ENCODE assay signal across 16 cellular contexts in the genomic region with DNA sequence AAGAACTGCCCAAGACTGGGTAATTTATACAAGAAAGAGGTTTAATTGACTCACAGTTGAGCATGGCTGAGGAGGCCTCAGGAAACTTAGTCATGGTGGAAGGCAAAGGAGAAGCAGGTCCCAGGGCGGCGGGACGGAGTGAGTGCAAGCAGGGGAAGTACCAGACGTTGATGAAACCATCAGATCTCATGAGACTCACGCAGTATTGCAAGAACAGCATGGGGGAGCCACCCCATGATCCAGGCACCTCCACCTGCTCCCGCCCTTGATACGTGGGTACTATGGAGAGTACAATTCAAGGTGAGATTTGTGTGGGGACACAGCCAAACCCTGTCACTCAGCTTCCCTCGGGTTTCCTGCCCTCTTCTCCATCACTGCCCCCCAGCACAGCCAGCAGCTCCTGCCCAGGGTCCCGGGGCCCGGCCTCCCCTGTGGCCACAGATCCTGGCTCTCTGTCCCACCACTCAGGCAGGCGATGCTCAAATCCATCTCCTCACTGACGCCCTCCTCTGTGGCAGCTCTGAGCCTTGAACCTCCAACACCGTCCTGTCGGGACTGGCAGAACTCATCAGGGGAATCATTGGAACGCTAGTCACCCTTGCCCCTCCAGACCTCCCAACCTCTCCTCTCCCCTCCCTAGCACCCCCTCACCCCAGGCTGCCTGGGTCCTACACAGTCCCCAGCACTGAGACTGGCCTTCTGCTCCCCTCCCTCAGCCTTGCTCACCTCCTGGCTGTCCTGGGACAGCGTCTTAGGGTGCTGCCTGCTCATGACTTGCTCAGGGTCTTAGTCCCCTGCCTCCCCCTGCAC. TPM values are rescaled to one million over a fixed set of nuclear protein-coding genes. Genes with fewer than 3 reads are reported as not detected.
DNase-seq lines count a peak whose midpoint lies in the region; ATAC-seq and TF ChIP-seq lines count a peak whose summit lies in the region.
"Had no signal": no experiment of that assay in that cellular context is flagged by ENCODE, and none has a peak within 500 bp of the region (broad histone marks: within the 10 kb centered on the region; RNA-seq: fewer than 3 reads in every experiment).

No MANE protein-coding gene starts in this region.

- ATAC-seq in natural killer cell = peak in 1 of 3 donors; percentile 35
- ATAC-seq: A549; foreskin keratinocyte; naive thymus-derived CD8-positive, alpha-beta T cell had no signal

- H3K36me3 Mint-ChIP-seq in T-helper 2 cell treated with Interferon-gamma antibody and Interleukin-4, amounts not matched to agents 5 μg/mL and 100 μg/mL, for 36 hours (ENCODE audit: low read depth) = no peaks in the 10 kb centered on the region
- H3K36me3 Mint-ChIP-seq in CD14-positive monocyte = peaks cover 0 to 7% of the 10 kb centered on the region in 2 donors
- no peaks in the 10 kb centered on the region for H3K36me3 Mint-ChIP-seq in activated T-cell treated with anti-CD3 and anti-CD28 coated beads, Interleukin-2, amount 50 U/mL, for 24 hours (ENCODE audit: low read depth)
- H3K36me3 Mint-ChIP-seq in natural killer cell = no peaks in the 10 kb centered on the region
- H3K36me3 Mint-ChIP-seq: immature natural killer cell had no signal

- no peaks in the 10 kb centered on the region for H3K4me1 Mint-ChIP-seq in T-helper 2 cell treated with Interferon-gamma antibody and Interleukin-4, amounts not matched to agents 5 μg/mL and 100 μg/mL, for 36 hours (ENCODE audit: low read depth)
- H3K4me1 Mint-ChIP-seq in CD14-positive monocyte (peaks cover 21% of the 10 kb centered on the region), natural killer cell (no peaks in the 10 kb centered on the region)
- peaks cover 7% of the 10 kb centered on the region for H3K4me1 Mint-ChIP-seq in activated T-cell treated with anti-CD3 and anti-CD28 coated beads, Interleukin-2, amount 50 U/mL, for 24 hours (ENCODE audit: low read depth)

- intact Hi-C loops in CD14-positive monocyte (cut with micrococcal nuclease) (no loop called here), natural killer cell (cut with micrococcal nuclease) (no loop called here)

- DNase-seq in T-helper 2 cell treated with Interferon-gamma antibody and Interleukin-4, amounts not matched to agents 5 μg/mL and 100 μg/mL, for 36 hours (ENCODE audit: low spot score) = peak; percentile 18
- DNase-seq in T-helper 2 cell (no peak), CD14-positive monocyte (ENCODE audit: low spot score) (peak; percentile 90), natural killer cell (peak; percentile 10), RPMI8226 (no peak), NCI-H510A treated with DMSO at 0.1 percent for 48 hours (lab: John Stamatoyannopoulos, UW) (no peak), C1 segment of cervical spinal cord (lab: John Stamatoyannopoulos, UW) (no peak)
- DNase-seq in activated T-cell treated with anti-CD3 and anti-CD28 coated beads, Interleukin-2, amount 50 U/mL, for 24 hours = peak; percentile 35
- DNase-seq: effector CD8-positive, alpha-beta T cell; foreskin keratinocyte; immature natural killer cell; NCI-H2029 treated with DMSO at 0.1 percent for 48 hours; SW 1271 had no signal

- H3K27ac Mint-ChIP-seq in T-helper 2 cell treated with Interferon-gamma antibody and Interleukin-4, amounts not matched to agents 5 μg/mL and 100 μg/mL, for 36 hours = no peak overlapping the region
- H3K27ac Mint-ChIP-seq in CD14-positive monocyte (peak overlapping the region in 6 of 7 donors; percentile 42 to 89 (median 80)), natural killer cell (no peak overlapping the region)
- no peak overlapping the region for H3K27ac Mint-ChIP-seq in activated T-cell treated with anti-CD3 and anti-CD28 coated beads, Interleukin-2, amount 50 U/mL, for 24 hours
- H3K27ac Mint-ChIP-seq: naive thymus-derived CD8-positive, alpha-beta T cell had no signal

- H3K27me3 Mint-ChIP-seq in T-helper 2 cell treated with Interferon-gamma antibody and Interleukin-4, amounts not matched to agents 5 μg/mL and 100 μg/mL, for 36 hours (ENCODE audit: low read depth) = peaks cover 23% of the 10 kb centered on the region
- H3K27me3 Mint-ChIP-seq in CD14-positive monocyte (ENCODE audit: low read depth in 3 of 3) = peaks cover 8 to 63% (median 46%) of the 10 kb centered on the region in 3 donors
- H3K27me3 Mint-ChIP-seq in activated T-cell treated with anti-CD3 and anti-CD28 coated beads, Interleukin-2, amount 50 U/mL, for 24 hours = peaks cover 58% of the 10 kb centered on the region
- H3K27me3 Mint-ChIP-seq in natural killer cell (ENCODE audit: low read depth in 2 of 2) = peaks cover 24 to 32% of the 10 kb centered on the region in 2 donors

- no peak overlapping the region for H3K4me3 Mint-ChIP-seq in T-helper 2 cell treated with Interferon-gamma antibody and Interleukin-4, amounts not matched to agents 5 μg/mL and 100 μg/mL, for 36 hours
- H3K4me3 Mint-ChIP-seq in CD14-positive monocyte = no peak overlapping the region
- no peak overlapping the region for H3K4me3 Mint-ChIP-seq in activated T-cell treated with anti-CD3 and anti-CD28 coated beads, Interleukin-2, amount 50 U/mL, for 24 hours
- H3K4me3 Mint-ChIP-seq in natural killer cell = no peak overlapping the region
- H3K4me3 Mint-ChIP-seq: immature natural killer cell had no signal

- no peaks in the 10 kb centered on the region for H3K9me3 Mint-ChIP-seq in T-helper 2 cell treated with Interferon-gamma antibody and Interleukin-4, amounts not matched to agents 5 μg/mL and 100 μg/mL, for 36 hours
- H3K9me3 Mint-ChIP-seq in CD14-positive monocyte (peaks cover 9 to 41% (median 26%) of the 10 kb centered on the region in 7 donors), natural killer cell (no peaks in the 10 kb centered on the region)
- H3K9me3 Mint-ChIP-seq in activated T-cell treated with anti-CD3 and anti-CD28 coated beads, Interleukin-2, amount 50 U/mL, for 24 hours = peaks cover 3% of the 10 kb centered on the region
- H3K9me3 Mint-ChIP-seq: immature natural killer cell had no signal

- TF ChIP-seq CTCF in CD14-positive monocyte (IDR thresholded peaks at IDR 0.05) (no peak), natural killer cell (IDR thresholded peaks at IDR 0.05) (no peak)

RNA-seq across cellular contexts. Expression of a gene that starts 37.6 kb away (rescaled TPM):
- under 1 TPM; 0.17 to 0.28 TPM for polyA plus RNA-seq in CD14-positive monocyte
- total RNA-seq in natural killer cell = 10 to 100 TPM; 28.0 to 39.8 (median 32.5) TPM

RNA-seq across cellular contexts. Expression of a gene that starts 55.8 kb away (rescaled TPM):
- polyA plus RNA-seq in CD14-positive monocyte = under 1 TPM; 0.16 to 0.18 TPM
- under 1 TPM; 0.19 to 0.80 (median 0.61) TPM for total RNA-seq in natural killer cell
- total RNA-seq: foreskin keratinocyte, skeletal muscle tissue had no signal
- polyA plus RNA-seq: foreskin keratinocyte had no signal

Comparison
In these comparisons a context has a peak if more than half of its experiments do, and no peak if none do; other contexts are left out.
1. DNase-seq: peak in T-helper 2 cell treated with Interferon-gamma antibody and Interleukin-4, amounts not matched to agents 5 μg/mL and 100 μg/mL, for 36 hours (single experiment), CD14-positive monocyte (single experiment), activated T-cell treated with anti-CD3 and anti-CD28 coated beads, Interleukin-2, amount 50 U/mL, for 24 hours (single experiment) and natural killer cell (single experiment); none in T-helper 2 cell (0 of 5), RPMI8226 (single experiment), NCI-H510A treated with DMSO at 0.1 percent for 48 hours (single experiment) and C1 segment of cervical spinal cord (0 of 14).
2. H3K27ac Mint-ChIP-seq: peak in CD14-positive monocyte (6 of 7); none in T-helper 2 cell treated with Interferon-gamma antibody and Interleukin-4, amounts not matched to agents 5 μg/mL and 100 μg/mL, for 36 hours (single experiment), activated T-cell treated with anti-CD3 and anti-CD28 coated beads, Interleukin-2, amount 50 U/mL, for 24 hours (single experiment) and natural killer cell (0 of 2).